Comparison of ENCODE assay signal across 9 cellular contexts in genomic region chr1:27435566-27436203, GRCh38. TPM values are rescaled to one million over a fixed set of nuclear protein-coding genes. Genes with fewer than 3 reads are reported as not detected.
DNase-seq lines count a peak whose midpoint lies in the region; ATAC-seq, FAIRE-seq and TF ChIP-seq lines count a peak whose summit lies in the region.
"Had no signal": no experiment of that assay in that cellular context is flagged by ENCODE, and none has a peak within 500 bp of the region (broad histone marks: within the 10 kb centered on the region; RNA-seq: fewer than 3 reads in every experiment).

No MANE protein-coding gene starts in this region.

- no peak for ATAC-seq in A549
- ATAC-seq in mucosa of descending colon = peak; percentile 62
- ATAC-seq in HG02885 (IDR thresholded peaks at IDR 0.05; ENCODE audit: poor library complexity, unreplicated experiment) = no peak
- ATAC-seq in HG02973 (IDR thresholded peaks at IDR 0.05; ENCODE audit: unreplicated experiment) = no peak

- intact Hi-C loops in adrenal gland (cut with DNase I) (loop anchor here in 1 of 2 donors (10.0 kb wide), 1 partner anchor 49 kb away; no protein-coding TSS in a partner anchor), mucosa of descending colon (cut with DNase I, micrococcal nuclease) (no loop called here)

- POLR2A ChIA-PET in A549 (lab: Yijun Ruan, JAX) = no interaction called here

- H3K4me2 ChIP-seq in A549 = peak overlapping the region; percentile 53

- H3K9me3 ChIP-seq in A549 (no peaks in the 10 kb centered on the region), adrenal gland (replicated peaks in 1 of 3) (no peaks in the 10 kb centered on the region), mucosa of descending colon (no peaks in the 10 kb centered on the region)

- FAIRE-seq in A549 (lab: Jason Lieb, UNC) = no peak

- no peak overlapping the region for H3K4me3 ChIP-seq in A549
- H3K4me3 ChIP-seq in adrenal gland = no peak overlapping the region
- H3K4me3 ChIP-seq in mucosa of descending colon = no peak overlapping the region

- H3K4me1 ChIP-seq in A549 (peaks cover 38% of the 10 kb centered on the region), adrenal gland (replicated peaks in 1 of 2) (peaks cover 54 to 88% of the 10 kb centered on the region in 2 donors), mucosa of descending colon (ENCODE audit: low read depth) (peaks cover 83% of the 10 kb centered on the region)

- TF ChIP-seq CTCF in A549 (IDR thresholded peaks at IDR 0.05) = no peak
- TF ChIP-seq CTCF in adrenal gland (IDR thresholded peaks at IDR 0.05) = no peak
- no peak for TF ChIP-seq CTCF in mucosa of descending colon (IDR thresholded peaks at IDR 0.05)

- 89% methylated on average over 2 of the region's 2 CpGs for WGBS in A549 (ENCODE audit: missing lambda C conversion rate)
- 25 to 53% (median 46%) methylated on average over 1 to 2 of the region's 2 CpGs for WGBS in adrenal gland, 4 donors

- DNase-seq in A549 (ENCODE audit: low read depth in 1 of 2, low spot score in 1 of 2) (no peak), Kasumi-1 (lab: John Stamatoyannopoulos, UW) (peak; percentile 95 to 98), adrenal gland (peak in 2 of 7 donors; percentile 32 to 46), mucosa of descending colon (peak in 1 of 3 donors; percentile 29), NCI-H1930 (lab: John Stamatoyannopoulos, UW) (no peak), NCI-H345 treated with DMSO at 0.1 percent for 48 hours (lab: John Stamatoyannopoulos, UW; ENCODE audit: unreplicated experiment) (no peak)

- H3K27me3 ChIP-seq in adrenal gland = no peaks in the 10 kb centered on the region
- H3K27me3 ChIP-seq: brain microvascular endothelial cell had no signal

- H3K27ac ChIP-seq in A549 (peak overlapping the region; percentile 48 to 57; a peak in 4 of 6 replicates), adrenal gland (peak overlapping the region; percentile 8 to 70 (median 23))
- H3K27ac ChIP-seq: brain microvascular endothelial cell had no signal

- CTCF ChIA-PET in A549 (lab: Yijun Ruan, JAX) = interaction anchor here (0.7 to 1.5 kb wide), 3 partner anchors 9 to 17 kb away, joined by 3 read pairs; no protein-coding TSS in a partner anchor

- TF ChIP-seq EP300 in A549 (IDR thresholded peaks at IDR 0.05) = no peak

- TF ChIP-seq POLR2A in A549 (IDR thresholded peaks at IDR 0.05; ENCODE audit: low read length) = no peak
- TF ChIP-seq POLR2A in adrenal gland (IDR thresholded peaks at IDR 0.05) = no peak

- TF ChIP-seq RAD21 in A549 (conservative IDR thresholded peaks at IDR 0.05 in 1 of 2, IDR thresholded peaks at IDR 0.05 in 1 of 2) = no peak

- H3K36me3 ChIP-seq in adrenal gland (replicated peaks in 1 of 2) (no peaks in the 10 kb centered on the region), mucosa of descending colon (ENCODE audit: low read depth) (no peaks in the 10 kb centered on the region)
- H3K36me3 ChIP-seq: brain microvascular endothelial cell had no signal

TF ChIP-seq in A549, 52 proteins besides CTCF, POLR2A, EP300 and RAD21:
- no peak for TF ChIP-seq MAFK (IDR thresholded peaks at IDR 0.05; ENCODE audit: partially characterized antibody)
- TF ChIP-seq ZNF302 (CRISPR knock-in tag; IDR thresholded peaks at IDR 0.05) = no peak
- no peak for TF ChIP-seq HOXB5 (CRISPR knock-in tag; IDR thresholded peaks at IDR 0.05)
- no peak for TF ChIP-seq RNF2 (IDR thresholded peaks at IDR 0.05; ENCODE audit: borderline replicate concordance, low read depth)
- TF ChIP-seq ZC3H11A (IDR thresholded peaks at IDR 0.05) = no peak
- TF ChIP-seq KDM1A (IDR thresholded peaks at IDR 0.05; ENCODE audit: low read depth) = no peak

RNA-seq across cellular contexts. Expression of gene GPR3, which starts 43.3 kb away (rescaled TPM):
- polyA plus RNA-seq in A549 (2011; rRNA removed) (1.3 and 1.7 TPM in 2 replicates), A549 (2017; fragmentation: RNase III; extraction: RNeasy Plus Mini Kit Qiagen cat#74134 plus additional on column Dnase treatment) (0.64 to 0.95 TPM (median 0.76 TPM) in 3 replicates), adrenal gland (1 to 10 TPM in 1 of 3 donors, under 1 TPM in 2; 0.40 to 1.0 (median 0.64) TPM)
- 3.9 and 5.3 TPM in 2 replicates for polyA plus RNA-seq in A549 (2012; cell fraction: cytosol; rRNA removed)
- 5.7 and 6.1 TPM in 2 replicates for polyA plus RNA-seq in A549 (2012; cell fraction: nucleus; rRNA removed)
- polyA minus RNA-seq in A549 (2011; rRNA and poly(A)+ RNA removed) = 2.1 and 3.4 TPM in 2 replicates
- total RNA-seq in adrenal gland (1 to 10 TPM in 2 of 8 donors, under 1 TPM in 1, not detected in 5; 0.19 to 2.0 (median 1.1) TPM), mucosa of descending colon (under 1 TPM in 1 of 3 donors, not detected in 2; 0.14 TPM)

RNA-seq across cellular contexts. Expression of gene CD164L2, which starts 52.6 kb away (rescaled TPM):
- polyA plus RNA-seq in A549 (2011; rRNA removed) (not detected in 2 replicates), A549 (2017; fragmentation: RNase III; extraction: RNeasy Plus Mini Kit Qiagen cat#74134 plus additional on column Dnase treatment) (not detected in 3 replicates), adrenal gland (under 1 TPM in 2 of 3 donors, not detected in 1; 0.13 to 0.16 TPM)
- polyA plus RNA-seq in A549 (2012; cell fraction: cytosol; rRNA removed) = not detected in 2 replicates
- polyA plus RNA-seq in A549 (2012; cell fraction: nucleus; rRNA removed) = not detected in 2 replicates
- polyA minus RNA-seq in A549 (2011; rRNA and poly(A)+ RNA removed) = not detected in 2 replicates
- total RNA-seq in adrenal gland (1 to 10 TPM in 1 of 8 donors, under 1 TPM in 2, not detected in 5; 0.18 to 2.6 (median 0.65) TPM), mucosa of descending colon (1 to 10 TPM in 1 of 3 donors, under 1 TPM in 2; 0.29 to 1.3 (median 0.51) TPM)

RNA-seq across cellular contexts. Expression of gene WASF2, which starts 54.3 kb away (rescaled TPM):
- 40.8 and 44.9 TPM in 2 replicates for polyA plus RNA-seq in A549 (2011; rRNA removed)
- 18.5 and 24.6 TPM in 2 replicates for polyA plus RNA-seq in A549 (2012; cell fraction: cytosol; rRNA removed)
- polyA plus RNA-seq in A549 (2012; cell fraction: nucleus; rRNA removed) = 21.8 and 24.8 TPM in 2 replicates
- polyA plus RNA-seq in A549 (2017; fragmentation: RNase III; extraction: RNeasy Plus Mini Kit Qiagen cat#74134 plus additional on column Dnase treatment) = 22.7 to 23.4 TPM (median 23.4 TPM) in 3 replicates
- polyA minus RNA-seq in A549 (2011; rRNA and poly(A)+ RNA removed) = 38.8 and 41.7 TPM in 2 replicates
- total RNA-seq in adrenal gland = 100 to 1,000 TPM in 4 of 8 donors, 10 to 100 TPM in 4; 47.3 to 159 (median 93.4) TPM
- polyA plus RNA-seq in adrenal gland = 10 to 100 TPM; 18.9 to 94.6 (median 29.0) TPM
- 100 to 1,000 TPM; 131 to 159 (median 134) TPM for total RNA-seq in mucosa of descending colon

Comparison
In these comparisons a context has a peak if more than half of its experiments do, and no peak if none do; other contexts are left out.
1. DNase-seq: peak in Kasumi-1 (2 of 2); none in A549 (0 of 2), NCI-H1930 (0 of 2) and NCI-H345 treated with DMSO at 0.1 percent for 48 hours (single experiment).